Comparison of ENCODE assay signal across 35 cellular contexts in genomic region chr4:10569491-10569890, GRCh38.
"Had no signal": no experiment of that assay in that cellular context is flagged by ENCODE, and none has a peak within 500 bp of the region (broad histone marks: within the 10 kb centered on the region; RNA-seq: fewer than 3 reads in every experiment).

No MANE protein-coding gene starts in this region.

- H3K4me3 ChIP-seq: MG63 had no signal

- H3K27me3 ChIP-seq: MG63 had no signal

- H3K36me3 ChIP-seq: MG63 had no signal

- H3K4me2 ChIP-seq: KMS-11 had no signal

- DNase-seq: Karpas-422, Kasumi-1, KBM-7, KG1, MG63, MM.1S, MV-4-11, NCI-H1048, NCI-H1092, NCI-H1092 treated with DMSO at 0.1 percent for 48 hours, NCI-H1105, NCI-H1105 treated with DMSO at 0.1 percent for 48 hours, NCI-H1417, NCI-H1417 treated with DMSO at 0.1 percent for 48 hours, NCI-H1436, NCI-H1436 treated with DMSO at 0.1 percent for 48 hours, NCI-H146, NCI-H1694, NCI-H1694 treated with DMSO at 0.1 percent for 48 hours, NCI-H187, NCI-H187 treated with DMSO at 0.1 percent for 48 hours, NCI-H1930, NCI-H2029, NCI-H2029 treated with DMSO at 0.1 percent for 48 hours, NCI-H2081, NCI-H2081 treated with DMSO at 0.1 percent for 48 hours, NCI-H2107, NCI-H2171, NCI-H2171 treated with DMSO at 0.1 percent for 48 hours, NCI-H2227 treated with DMSO at 0.1 percent for 48 hours, NCI-H226, NCI-H345, NCI-H446, NCI-H446 treated with DMSO at 0.1 percent for 48 hours had no signal

- H3K27ac ChIP-seq: KMS-11 had no signal

- H3K9me3 ChIP-seq: MG63 had no signal

- H3K9ac ChIP-seq: KMS-11 had no signal
